Comparison of ENCODE assay signal across 8 cellular contexts in the genomic region with DNA sequence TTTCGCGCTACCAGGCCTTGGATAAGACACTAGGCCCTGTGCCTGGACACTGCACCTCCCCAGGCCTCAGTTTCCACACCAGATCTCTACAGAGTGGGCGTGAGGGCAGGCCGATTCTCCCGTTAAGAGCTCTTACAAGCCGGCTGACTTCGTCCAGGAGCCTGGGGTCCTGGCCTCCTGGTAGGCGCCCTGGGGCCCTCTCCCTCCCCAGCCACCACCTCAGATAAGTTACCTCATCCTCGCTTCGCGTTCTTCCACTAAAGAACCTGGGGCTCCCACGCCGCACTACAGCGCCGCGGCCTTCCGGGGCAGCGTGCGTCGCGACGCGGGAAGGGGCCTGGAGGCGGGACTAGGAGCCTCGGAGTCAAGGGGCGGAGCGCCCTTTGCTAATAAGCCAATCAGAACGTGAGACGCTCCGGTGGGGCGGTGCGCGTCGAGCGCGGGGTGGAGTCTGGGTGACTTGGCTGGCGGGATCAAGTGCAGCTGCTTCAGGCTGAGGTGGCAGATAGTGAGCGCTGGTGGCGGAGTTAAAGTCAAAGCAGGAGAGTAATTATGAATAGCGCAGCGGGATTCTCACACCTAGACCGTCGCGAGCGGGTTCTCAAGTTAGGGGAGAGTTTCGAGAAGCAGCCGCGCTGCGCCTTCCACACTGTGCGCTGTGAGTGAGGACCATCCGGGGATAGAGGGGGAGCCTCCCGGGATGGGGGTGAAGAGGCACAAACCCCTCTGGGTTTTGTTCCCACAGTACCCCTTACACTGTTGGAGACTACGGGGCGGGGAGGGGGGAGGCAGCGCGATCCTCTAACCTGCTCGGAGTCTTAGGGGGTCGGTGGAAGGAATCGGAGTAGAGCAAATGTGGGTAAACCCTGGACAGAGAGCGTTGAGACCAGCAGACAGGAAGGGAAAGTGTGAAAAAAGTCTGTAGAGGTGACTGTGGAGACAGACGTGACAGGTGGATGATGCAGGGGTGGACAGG. TPM values are rescaled to one million over a fixed set of nuclear protein-coding genes. Genes with fewer than 3 reads are reported as not detected.
DNase-seq lines count a peak whose midpoint lies in the region; ATAC-seq and TF ChIP-seq lines count a peak whose summit lies in the region.

EAF2 (plus strand) TSS at position 476 of the 976 bp plus-strand sequence; CDS start at position 553, 77 bp downstream.
A gene with protein sequence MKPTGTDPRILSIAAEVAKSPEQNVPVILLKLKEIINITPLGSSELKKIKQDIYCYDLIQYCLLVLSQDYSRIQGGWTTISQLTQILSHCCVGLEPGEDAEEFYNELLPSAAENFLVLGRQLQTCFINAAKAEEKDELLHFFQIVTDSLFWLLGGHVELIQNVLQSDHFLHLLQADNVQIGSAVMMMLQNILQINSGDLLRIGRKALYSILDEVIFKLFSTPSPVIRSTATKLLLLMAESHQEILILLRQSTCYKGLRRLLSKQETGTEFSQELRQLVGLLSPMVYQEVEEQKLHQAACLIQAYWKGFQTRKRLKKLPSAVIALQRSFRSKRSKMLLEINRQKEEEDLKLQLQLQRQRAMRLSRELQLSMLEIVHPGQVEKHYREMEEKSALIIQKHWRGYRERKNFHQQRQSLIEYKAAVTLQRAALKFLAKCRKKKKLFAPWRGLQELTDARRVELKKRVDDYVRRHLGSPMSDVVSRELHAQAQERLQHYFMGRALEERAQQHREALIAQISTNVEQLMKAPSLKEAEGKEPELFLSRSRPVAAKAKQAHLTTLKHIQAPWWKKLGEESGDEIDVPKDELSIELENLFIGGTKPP (minus strand): TSS at position 327 of the 976 bp plus-strand sequence. CDS start 6,100 bp downstream, outside the sequence.

- intact Hi-C loops in Panc1 (cut with micrococcal nuclease; ENCODE audit: unreplicated experiment): loop anchor here (10.0 kb wide), 1 partner anchor 550 kb away; the partner anchor contains the start of genes FAM162A and MIX23
- intact Hi-C loops in esophagus muscularis mucosa (cut with DNase I): loop anchor here (5.0 to 10.0 kb wide), 2 partner anchors 88 to 290 kb away; partner anchors contain the start of genes GOLGB1 and POLQ

- H3K36me3 ChIP-seq in Panc1 (ENCODE audit: control insufficient read depth, insufficient read depth, low read length) (peaks cover 4% of the 10 kb centered on the region), esophagus muscularis mucosa (peaks cover 0 to 19% (median 7%) of the 10 kb centered on the region in 4 donors), muscle layer of duodenum (ENCODE audit: control insufficient read depth in 1 of 2, insufficient read depth in 2 of 2, low read length in 2 of 2) (peaks cover 0 to 3% of the 10 kb centered on the region in 2 donors)

- peak within 1 kb of the TSS; percentile 75 to 92 for H3K4me3 ChIP-seq in Panc1 (ENCODE audit: low read depth in 2 of 2, low read length in 2 of 2)
- H3K4me3 ChIP-seq in esophagus muscularis mucosa: peak within 1 kb of the TSS; percentile 67 to 81 (median 74)
- peak within 1 kb of the TSS; percentile 79 to 89 for H3K4me3 ChIP-seq in muscle layer of duodenum (ENCODE audit: low read depth in 1 of 2, low read length in 2 of 2)

- H3K4me3 Mint-ChIP-seq in activated T-cell treated with anti-CD3 and anti-CD28 coated beads, Interleukin-2, amount 50 U/mL, for 4 hours: peak within 1 kb of the TSS; percentile 94

- DNase-seq in DMS53 treated with DMSO at 0.1 percent for 48 hours (lab: John Stamatoyannopoulos, UW; ENCODE audit: unreplicated experiment): peak; percentile 73
- peak; percentile 97 for DNase-seq in KG1 (lab: John Stamatoyannopoulos, UW)
- DNase-seq in Panc1 (ENCODE audit: low read depth, low spot score): peak; percentile 87
- peak; percentile 95 for DNase-seq in activated T-cell treated with anti-CD3 and anti-CD28 coated beads, Interleukin-2, amount 50 U/mL, for 4 hours
- peak; percentile 99 for DNase-seq in esophagus muscularis mucosa (ENCODE audit: extremely low spot score)
- DNase-seq in stimulated activated CD8-positive, alpha-beta memory T cell treated with anti-CD3 and anti-CD28 coated beads, Interleukin-7, amount 100 ng/mL, for 4 hours (ENCODE audit: low read depth in 2 of 2): peak; percentile 89 to 92

- BruUV-seq in Panc1 (replicated peaks; lab: Mats Ljungman, UMichigan): TSS peak; percentile 83

- TF ChIP-seq POLR2A in esophagus muscularis mucosa (IDR thresholded peaks at IDR 0.05; ENCODE audit: low read depth): no peak

- no peak for TF ChIP-seq EP300 in esophagus muscularis mucosa (IDR thresholded peaks at IDR 0.05)

- ATAC-seq in GM21723 (IDR thresholded peaks at IDR 0.05; ENCODE audit: unreplicated experiment) (peak; percentile 98), Panc1 (peak; percentile 100)
- ATAC-seq in activated T-cell treated with anti-CD3 and anti-CD28 coated beads, Interleukin-2, amount 50 U/mL, for 4 hours: peak; percentile 98 to 99

- TF ChIP-seq CTCF in Panc1 (IDR thresholded peaks at IDR 0.05) (no peak; the same call in 1 of the 2 replicates), esophagus muscularis mucosa (IDR thresholded peaks at IDR 0.05) (no peak)

- no peaks in the 10 kb centered on the region for H3K9me3 Mint-ChIP-seq in activated T-cell treated with anti-CD3 and anti-CD28 coated beads, Interleukin-2, amount 50 U/mL, for 4 hours

- H3K27ac ChIP-seq in Panc1 (ENCODE audit: low read length) (peak within 1 kb of the TSS; percentile 98), esophagus muscularis mucosa (replicated peaks in 1 of 4) (peak within 1 kb of the TSS; percentile 70 to 86 (median 82)), muscle layer of duodenum (ENCODE audit: low read length) (peak within 1 kb of the TSS; percentile 83)

- CTCF ChIA-PET in Panc1 (lab: Charles Lee): no interaction called here

- WGBS in esophagus muscularis mucosa: under 1% methylated on average over 29 of the region's 61 CpGs

- H3K4me1 ChIP-seq in Panc1 (ENCODE audit: control insufficient read depth, insufficient read depth, low read length) (peaks cover 10% of the 10 kb centered on the region), esophagus muscularis mucosa (peaks cover 16 to 29% (median 22%) of the 10 kb centered on the region in 4 donors), muscle layer of duodenum (ENCODE audit: control insufficient read depth in 1 of 2, insufficient read depth in 2 of 2, low read length in 2 of 2) (peaks cover 6 to 8% of the 10 kb centered on the region in 2 donors)

- H3K27me3 Mint-ChIP-seq in activated T-cell treated with anti-CD3 and anti-CD28 coated beads, Interleukin-2, amount 50 U/mL, for 4 hours (ENCODE audit: low read depth): no peaks in the 10 kb centered on the region

- peaks cover 21% of the 10 kb centered on the region for H3K36me3 Mint-ChIP-seq in activated T-cell treated with anti-CD3 and anti-CD28 coated beads, Interleukin-2, amount 50 U/mL, for 4 hours (ENCODE audit: insufficient read depth)

- no peaks in the 10 kb centered on the region for H3K9me3 ChIP-seq in Panc1 (ENCODE audit: control insufficient read depth, insufficient read depth, low read depth, low read length)
- H3K9me3 ChIP-seq in esophagus muscularis mucosa: no peaks in the 10 kb centered on the region
- no peaks in the 10 kb centered on the region for H3K9me3 ChIP-seq in muscle layer of duodenum (ENCODE audit: control insufficient read depth in 1 of 2, low read length in 2 of 2)

- H3K27me3 ChIP-seq in Panc1 (ENCODE audit: control insufficient read depth, insufficient read depth, low read length): no peaks in the 10 kb centered on the region
- no peaks in the 10 kb centered on the region for H3K27me3 ChIP-seq in esophagus muscularis mucosa
- no peaks in the 10 kb centered on the region for H3K27me3 ChIP-seq in muscle layer of duodenum (ENCODE audit: low read depth, low read length)

- in situ Hi-C loops in Panc1 (cut with HindIII; ENCODE audit: low pct_unique_long_range_greater_than_20kb, low sequenced_read_pairs): no loop called here

- peaks cover 47% of the 10 kb centered on the region for H3K4me1 Mint-ChIP-seq in activated T-cell treated with anti-CD3 and anti-CD28 coated beads, Interleukin-2, amount 50 U/mL, for 4 hours (ENCODE audit: low read depth)

- POLR2A ChIA-PET in Panc1 (lab: Charles Lee): no interaction called here

RNA-seq across cellular contexts. Expression of gene EAF2, which starts in this region (rescaled TPM):
- total RNA-seq in Panc1 (2021; ENCODE audit: unreplicated experiment) (5.3 TPM), esophagus muscularis mucosa (1 to 10 TPM; 2.1 to 3.6 (median 2.9) TPM)
- 3.5 TPM for polyA plus RNA-seq in Panc1 (2012; ENCODE audit: insufficient read length)
- total RNA-seq in activated T-cell treated with anti-CD3 and anti-CD28 coated beads, Interleukin-2, amount 50 U/mL, for 4 hours: 10 to 100 TPM in 1 of 3 donors, 1 to 10 TPM in 2; 8.6 to 13.8 (median 9.6) TPM

RNA-seq across cellular contexts. Expression of the second gene that starts in this region (rescaled TPM):
- total RNA-seq in Panc1 (2021; ENCODE audit: unreplicated experiment) (20.1 TPM), esophagus muscularis mucosa (10 to 100 TPM; 10.4 to 15.6 (median 11.7) TPM)
- 11.7 TPM for polyA plus RNA-seq in Panc1 (2012; ENCODE audit: insufficient read length)
- 10 to 100 TPM; 37.8 to 43.4 (median 40.3) TPM for total RNA-seq in activated T-cell treated with anti-CD3 and anti-CD28 coated beads, Interleukin-2, amount 50 U/mL, for 4 hours

Comparison
In these comparisons a context has a peak if more than half of its experiments do, and no peak if none do; other contexts are left out.
1. Peak in every context shown above with its lines: DNase-seq, ATAC-seq, H3K4me3 ChIP-seq and H3K27ac ChIP-seq.